ENCODE assay signal across 14 cellular contexts in genomic region chr14:101230851-101231550, GRCh38.
"Had no signal": no experiment of that assay in that cellular context is flagged by ENCODE, and none has a peak within 500 bp of the region (broad histone marks: within the 10 kb centered on the region; RNA-seq: fewer than 3 reads in every experiment).

No MANE protein-coding gene starts in this region.

- H3K27ac Mint-ChIP-seq: activated CD4-positive, alpha-beta T cell treated with anti-CD3 and anti-CD28 coated beads, Interleukin-2, amount 10 ng/mL, durations not matched to agents 7 days and 5 days; naive B cell had no signal

- H3K27me3 Mint-ChIP-seq: activated CD4-positive, alpha-beta T cell treated with anti-CD3 and anti-CD28 coated beads, Interleukin-2, amount 10 ng/mL, durations not matched to agents 7 days and 5 days; stimulated activated naive CD8-positive, alpha-beta T cell treated with anti-CD3 and anti-CD28 coated beads, Interleukin-15, amount 100 ng/mL, for 72 hours had no signal

- H3K4me1 Mint-ChIP-seq: activated CD4-positive, alpha-beta T cell treated with anti-CD3 and anti-CD28 coated beads, Interleukin-2, amount 10 ng/mL, durations not matched to agents 7 days and 5 days had no signal

- H3K9me3 ChIP-seq: adrenal gland, gastroesophageal sphincter, left lung, right lobe of liver, upper lobe of left lung had no signal

- H3K4me3 ChIP-seq: adrenal gland, cardiac muscle cell, dorsolateral prefrontal cortex, gastroesophageal sphincter, left lung, right lobe of liver, upper lobe of left lung had no signal

- DNase-seq: activated CD4-positive, alpha-beta T cell treated with anti-CD3 and anti-CD28 coated beads, Interleukin-2, amount 10 ng/mL, durations not matched to agents 7 days and 5 days; activated naive CD4-positive, alpha-beta T cell treated with anti-CD3 and anti-CD28 coated beads, Interleukin-2, amount 50 U/mL, for 16 hours; activated T-cell treated with anti-CD3 and anti-CD28 coated beads, Interleukin-2, amount 50 U/mL, for 1 hour; mammary epithelial cell; naive B cell; upper lobe of left lung had no signal

- H3K4me3 Mint-ChIP-seq: activated CD4-positive, alpha-beta T cell treated with anti-CD3 and anti-CD28 coated beads, Interleukin-2, amount 10 ng/mL, durations not matched to agents 7 days and 5 days; stimulated activated naive CD8-positive, alpha-beta T cell treated with anti-CD3 and anti-CD28 coated beads, Interleukin-15, amount 100 ng/mL, for 72 hours had no signal

- ATAC-seq: gastroesophageal sphincter; left lung; right lobe of liver; stimulated activated naive CD8-positive, alpha-beta T cell treated with anti-CD3 and anti-CD28 coated beads, Interleukin-15, amount 100 ng/mL, for 72 hours had no signal

- H3K9me3 Mint-ChIP-seq: activated CD4-positive, alpha-beta T cell treated with anti-CD3 and anti-CD28 coated beads, Interleukin-2, amount 10 ng/mL, durations not matched to agents 7 days and 5 days; naive B cell; stimulated activated naive CD8-positive, alpha-beta T cell treated with anti-CD3 and anti-CD28 coated beads, Interleukin-15, amount 100 ng/mL, for 72 hours had no signal

- H3K27ac ChIP-seq: adrenal gland, cardiac muscle cell, dorsolateral prefrontal cortex, gastroesophageal sphincter, left lung, right lobe of liver, upper lobe of left lung had no signal

- H3K36me3 Mint-ChIP-seq: naive B cell had no signal

- FAIRE-seq: endometrium had no signal

- H3K4me1 ChIP-seq: left lung, upper lobe of left lung had no signal

- H3K36me3 ChIP-seq: adrenal gland, cardiac muscle cell, gastroesophageal sphincter, left lung, right lobe of liver, upper lobe of left lung had no signal
